ENCODE assay signal across 11 cellular contexts in the genomic region with DNA sequence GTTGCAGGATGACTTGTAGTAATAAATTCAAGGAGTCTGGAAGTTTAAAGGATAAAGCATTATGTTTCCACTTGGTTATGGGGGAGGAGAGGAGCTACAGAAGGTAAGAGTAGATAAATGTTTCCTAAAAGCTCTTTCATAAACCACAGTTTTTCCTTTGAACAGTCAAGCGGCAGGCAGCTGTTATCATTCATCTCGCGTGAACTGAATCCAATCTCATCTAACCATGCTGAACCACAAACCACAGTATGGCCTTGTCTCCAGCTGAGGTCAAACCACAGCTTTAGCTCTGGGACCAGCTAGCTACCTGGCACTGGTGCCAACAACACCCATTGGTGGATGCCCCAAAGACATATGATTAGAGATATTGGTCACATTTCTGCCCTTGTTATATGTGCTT.
DNase-seq lines count a peak whose midpoint lies in the region; ATAC-seq, FAIRE-seq and TF ChIP-seq lines count a peak whose summit lies in the region.
"Had no signal": no experiment of that assay in that cellular context is flagged by ENCODE, and none has a peak within 500 bp of the region (broad histone marks: within the 10 kb centered on the region; RNA-seq: fewer than 3 reads in every experiment).

No MANE protein-coding gene starts in this region.

- no peaks in the 10 kb centered on the region for H3K36me3 ChIP-seq in K562 (ENCODE audit: control insufficient read depth, insufficient read depth, low read length)
- H3K36me3 ChIP-seq in esophagus muscularis mucosa: peaks cover 0 to 29% (median 15%) of the 10 kb centered on the region in 4 donors

- no peaks in the 10 kb centered on the region for H3K79me2 ChIP-seq in K562 (ENCODE audit: control insufficient read depth, insufficient read depth, low read length)

- no peak overlapping the region for H3K9ac ChIP-seq in K562 (ENCODE audit: insufficient read depth in 1 of 2, low read depth in 2 of 2, low read length in 2 of 2)

- H3K9me1 ChIP-seq in K562 (ENCODE audit: control insufficient read depth, insufficient read depth, low read length): no peaks in the 10 kb centered on the region

- H3K27me3 ChIP-seq in K562 (ENCODE audit: control insufficient read depth in 2 of 2, insufficient read depth in 2 of 2, low read length in 2 of 2) (peaks cover 6 to 10% of the 10 kb centered on the region in 2 experiments), esophagus muscularis mucosa (no peaks in the 10 kb centered on the region)

- H3K4me1 ChIP-seq in K562 (replicated peaks in 1 of 2; ENCODE audit: control insufficient read depth in 2 of 2, insufficient read depth in 2 of 2, low read length in 2 of 2) (peaks cover 0 to 5% of the 10 kb centered on the region in 2 experiments; a peak in 2 of 5 replicates), esophagus muscularis mucosa (no peaks in the 10 kb centered on the region)

- H3K9me3 ChIP-seq in K562 (replicated peaks; ENCODE audit: control insufficient read depth, insufficient read depth, low read depth, low read length) (no peaks in the 10 kb centered on the region), esophagus muscularis mucosa (no peaks in the 10 kb centered on the region)

- peak; percentile 14 for DNase-seq in stimulated activated CD4-positive, alpha-beta T cell treated with anti-CD3 and anti-CD28 coated beads, Interleukin-1b, Interleukin-23, amount 100 ng/mL, for 48 hours
- no peak for DNase-seq in stimulated activated CD4-positive, alpha-beta T cell treated with anti-CD3 and anti-CD28 coated beads, Interleukin-4, amount 100 ng/mL, for 4 hours
- DNase-seq in NCI-H226: peak; percentile 90
- DNase-seq in K562 (ENCODE audit: extremely low read depth in 1 of 4, low spot score in 3 of 4): peak; percentile 59 to 79 (median 64)
- no peak for DNase-seq in GOT3 (lab: John Stamatoyannopoulos, UW)
- DNase-seq in esophagus muscularis mucosa (ENCODE audit: extremely low spot score): no peak
- DNase-seq: DMS 273 treated with DMSO at 0.1 percent for 48 hours; effector CD4-positive, alpha-beta T cell; T-helper 9 cell had no signal

- in situ Hi-C loops in K562 (cut with MboI): no loop called here

- no peak for TF ChIP-seq RAD21 in K562 (CRISPR knock-in tag; conservative IDR thresholded peaks at IDR 0.05 in 1 of 2, IDR thresholded peaks at IDR 0.05 in 1 of 2)

- TF ChIP-seq POLR2A in K562 (conservative IDR thresholded peaks at IDR 0.05) (no peak), esophagus muscularis mucosa (IDR thresholded peaks at IDR 0.05; ENCODE audit: low read depth) (no peak)

- H4K20me1 ChIP-seq in K562 (replicated peaks; ENCODE audit: control insufficient read depth, insufficient read depth, low read length): peaks cover 13% of the 10 kb centered on the region

- TF ChIP-seq EP300 in K562 (IDR thresholded peaks at IDR 0.05; ENCODE audit: low read length) (peak; percentile 83), esophagus muscularis mucosa (IDR thresholded peaks at IDR 0.05) (no peak)

- FAIRE-seq in K562 (lab: Jason Lieb, UNC): peak; percentile 92

- H3K4me3 ChIP-seq in K562 (no peak overlapping the region), esophagus muscularis mucosa (no peak overlapping the region)

- H3K27ac ChIP-seq in K562 (ENCODE audit: extremely low read depth, low read depth, low read length) (no peak overlapping the region), esophagus muscularis mucosa (replicated peaks in 1 of 4) (no peak overlapping the region)

- 0% methylated on average over 3 of the region's 3 CpGs for WGBS in K562 (ENCODE audit: insufficient coverage, low coverage, missing lambda C conversion rate)
- 63% methylated on average over 3 of the region's 3 CpGs for WGBS in esophagus muscularis mucosa

- no TSS peak for BruUV-seq in K562 (replicated peaks; lab: Mats Ljungman, UMichigan)

- TF ChIP-seq CTCF in K562 (IDR thresholded peaks at IDR 0.05 in 2 of 3, conservative IDR thresholded peaks at IDR 0.05 in 1 of 3; ENCODE audit: insufficient read depth in 2 of 3, low read depth in 1 of 3, low read length in 3 of 3) (no peak), esophagus muscularis mucosa (IDR thresholded peaks at IDR 0.05) (no peak)

- ATAC-seq in K562 (peak; percentile 93), HG02623 (IDR thresholded peaks at IDR 0.05; ENCODE audit: unreplicated experiment) (no peak), HG03159 (IDR thresholded peaks at IDR 0.05; ENCODE audit: unreplicated experiment) (no peak)

- CTCF ChIA-PET in K562 (lab: Yijun Ruan, JAX; ENCODE audit: low intra/inter-chr PET ratio): no interaction called here

- no peak overlapping the region for H2AFZ ChIP-seq in K562 (ENCODE audit: low read depth, low read length)

- intact Hi-C loops in K562 (cut with micrococcal nuclease) (no loop called here), esophagus muscularis mucosa (cut with DNase I) (no loop called here)

- POLR2A ChIA-PET in K562 (lab: Yijun Ruan, JAX): no interaction called here

- H3K4me2 ChIP-seq in K562 (ENCODE audit: insufficient read depth, low read length): no peak overlapping the region

TF ChIP-seq in K562, 482 proteins besides CTCF, POLR2A, EP300 and RAD21 (continues in another document):
- TF ChIP-seq ZNF354B (CRISPR knock-in tag; IDR thresholded peaks at IDR 0.05) (no peak), RFX5 (IDR thresholded peaks at IDR 0.05; ENCODE audit: low read depth, low read length) (no peak), ZNF766 (CRISPR knock-in tag; conservative IDR thresholded peaks at IDR 0.05) (peak; percentile 79), ESRRB (CRISPR knock-in tag; IDR thresholded peaks at IDR 0.05; ENCODE audit: borderline replicate concordance) (no peak), PRPF4 (IDR thresholded peaks at IDR 0.05; ENCODE audit: insufficient read depth, low read depth, low read length, poor library complexity, severe bottlenecking) (no peak), XRCC4 (IDR thresholded peaks at IDR 0.05; ENCODE audit: extremely low read depth, insufficient read depth, insufficient read length) (no peak), SIN3A (IDR thresholded peaks at IDR 0.05; ENCODE audit: borderline replicate concordance in 2 of 2, control insufficient read depth in 1 of 2, low read depth in 2 of 2, low read length in 2 of 2) (no peak), RBM39 (optimal IDR thresholded peaks at IDR 0.05; ENCODE audit: low read depth, low read length) (no peak), ZNF121 (CRISPR knock-in tag; conservative IDR thresholded peaks at IDR 0.05) (no peak), GATA2 (CRISPR knock-in tag; IDR thresholded peaks at IDR 0.05) (peak; percentile 96), EHMT2 (IDR thresholded peaks at IDR 0.05) (no peak), ZNF512 (tag; IDR thresholded peaks at IDR 0.05) (no peak), PHTF2 (CRISPR knock-in tag; IDR thresholded peaks at IDR 0.05) (no peak)
- TF ChIP-seq, protein P1, sequence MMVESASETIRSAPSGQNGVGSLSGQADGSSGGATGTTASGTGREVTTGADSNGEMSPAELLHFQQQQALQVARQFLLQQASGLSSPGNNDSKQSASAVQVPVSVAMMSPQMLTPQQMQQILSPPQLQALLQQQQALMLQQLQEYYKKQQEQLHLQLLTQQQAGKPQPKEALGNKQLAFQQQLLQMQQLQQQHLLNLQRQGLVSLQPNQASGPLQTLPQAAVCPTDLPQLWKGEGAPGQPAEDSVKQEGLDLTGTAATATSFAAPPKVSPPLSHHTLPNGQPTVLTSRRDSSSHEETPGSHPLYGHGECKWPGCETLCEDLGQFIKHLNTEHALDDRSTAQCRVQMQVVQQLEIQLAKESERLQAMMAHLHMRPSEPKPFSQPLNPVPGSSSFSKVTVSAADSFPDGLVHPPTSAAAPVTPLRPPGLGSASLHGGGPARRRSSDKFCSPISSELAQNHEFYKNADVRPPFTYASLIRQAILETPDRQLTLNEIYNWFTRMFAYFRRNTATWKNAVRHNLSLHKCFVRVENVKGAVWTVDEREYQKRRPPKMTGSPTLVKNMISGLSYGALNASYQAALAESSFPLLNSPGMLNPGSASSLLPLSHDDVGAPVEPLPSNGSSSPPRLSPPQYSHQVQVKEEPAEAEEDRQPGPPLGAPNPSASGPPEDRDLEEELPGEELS (CRISPR knock-in tag; IDR thresholded peaks at IDR 0.05; ENCODE audit: borderline replicate concordance): no peak
- TF ChIP-seq, protein P2, sequence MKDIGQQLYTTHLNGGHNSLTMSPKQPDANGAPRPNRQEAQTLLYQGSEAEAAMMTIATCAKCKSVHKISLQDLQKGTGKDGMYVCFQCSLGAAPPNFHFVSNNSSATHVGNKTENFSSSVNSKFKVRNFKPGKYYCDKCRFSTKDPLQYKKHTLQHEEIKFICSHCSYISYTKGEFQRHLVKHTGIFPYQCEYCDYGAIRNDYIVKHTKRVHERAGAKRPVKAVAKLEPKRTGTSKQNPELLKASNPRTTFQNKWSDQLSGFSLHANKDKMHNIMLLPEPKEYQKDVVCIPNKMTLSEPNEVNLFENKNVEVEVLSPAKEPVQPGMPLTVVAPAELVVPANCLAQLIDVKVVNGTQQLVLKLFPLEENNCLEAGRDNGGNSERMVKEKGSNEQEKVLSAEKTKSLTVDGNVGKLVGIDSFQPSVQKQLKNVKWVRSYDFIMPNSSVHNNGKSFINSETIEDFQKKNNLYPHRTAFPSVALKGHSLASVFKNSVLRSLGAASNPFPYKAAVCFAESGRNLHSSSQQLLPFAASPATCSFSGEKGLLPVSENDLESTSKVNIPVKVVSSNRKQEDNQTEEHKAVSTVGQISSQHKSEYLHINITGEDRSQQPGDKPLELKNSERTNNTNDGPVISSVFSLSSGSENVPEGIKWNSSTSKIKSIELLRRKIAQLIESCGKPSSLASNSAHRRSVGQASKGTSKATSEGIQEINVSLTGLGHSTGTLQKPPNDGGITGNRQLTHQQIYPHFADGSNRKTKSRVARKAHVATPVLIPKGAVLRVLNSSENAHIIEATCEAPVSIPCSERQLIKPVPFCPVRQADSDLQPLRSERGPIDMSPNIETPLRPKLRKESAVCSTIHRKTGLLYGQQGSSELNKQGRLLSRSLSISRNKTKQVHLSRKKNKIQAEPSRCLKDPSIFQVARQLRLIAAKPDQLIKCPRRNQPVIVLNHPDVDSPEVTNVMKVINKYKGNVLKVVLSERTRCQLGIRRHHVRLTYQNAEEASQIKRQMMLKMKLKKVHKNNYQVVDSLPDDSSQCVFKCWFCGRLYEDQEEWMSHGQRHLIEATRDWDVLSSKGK (CRISPR knock-in tag; IDR thresholded peaks at IDR 0.05): no peak

Comparison
In these comparisons a context has a peak if more than half of its experiments do, and no peak if none do; other contexts are left out.
1. DNase-seq: peak in stimulated activated CD4-positive, alpha-beta T cell treated with anti-CD3 and anti-CD28 coated beads, Interleukin-1b, Interleukin-23, amount 100 ng/mL, for 48 hours (single experiment), NCI-H226 (single experiment) and K562 (4 of 4); none in stimulated activated CD4-positive, alpha-beta T cell treated with anti-CD3 and anti-CD28 coated beads, Interleukin-4, amount 100 ng/mL, for 4 hours (0 of 2), GOT3 (single experiment) and esophagus muscularis mucosa (single experiment).